Comparison of ENCODE assay signal across 7 cellular contexts in the genomic region with DNA sequence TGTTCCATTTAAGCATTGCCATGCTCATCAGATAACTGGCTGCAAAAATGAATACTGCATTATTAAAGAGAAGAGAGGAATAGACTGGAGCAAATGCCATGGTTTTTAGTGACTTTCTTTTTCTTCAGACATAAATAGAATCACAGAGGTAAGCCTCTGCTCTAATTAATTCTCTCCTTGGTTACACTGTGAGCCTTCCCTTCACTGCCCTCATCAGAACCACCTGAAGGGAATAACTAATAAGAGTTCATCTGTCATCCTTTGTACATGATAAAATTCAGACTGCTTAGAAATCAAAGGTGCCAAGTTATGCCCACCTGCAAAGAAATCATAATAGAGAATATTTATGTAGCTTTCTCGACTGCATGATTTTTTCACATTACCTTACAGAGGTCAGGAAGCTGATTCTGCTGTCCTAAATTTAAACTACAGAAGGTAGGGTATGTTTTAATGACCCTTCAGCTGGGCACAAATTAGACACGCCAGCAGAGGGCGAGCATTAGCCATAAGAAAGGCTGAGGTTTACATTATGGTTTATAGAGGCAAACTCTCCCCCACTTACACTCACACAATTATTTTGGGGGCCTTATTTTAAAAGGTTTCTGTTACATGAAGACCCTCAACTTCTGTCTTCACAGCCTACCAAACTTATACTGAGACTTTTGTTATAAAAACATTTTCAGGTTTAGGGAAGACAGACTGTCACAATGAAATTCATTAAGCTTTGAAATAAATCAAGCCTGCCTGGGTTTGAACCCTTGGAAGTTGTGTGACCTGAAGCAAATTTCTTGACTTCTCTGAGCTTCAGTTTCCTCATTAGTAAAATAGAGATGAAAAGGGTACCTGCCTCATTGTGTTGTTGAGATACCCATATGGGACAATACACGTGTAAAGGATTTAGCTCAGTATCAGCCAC. TPM values are rescaled to one million over a fixed set of nuclear protein-coding genes. Genes with fewer than 3 reads are reported as not detected.
DNase-seq lines count a peak whose midpoint lies in the region; ATAC-seq, FAIRE-seq and TF ChIP-seq lines count a peak whose summit lies in the region.

No MANE protein-coding gene starts in this region.

- H3K27me3 Mint-ChIP-seq in activated CD8-positive, alpha-beta T cell treated with anti-CD3 and anti-CD28 coated beads for 36 hours: no peaks in the 10 kb centered on the region

- TF ChIP-seq CTCF in IMR-90 (conservative IDR thresholded peaks at IDR 0.05; ENCODE audit: low read depth, low read length) (peak; percentile 34), keratinocyte (optimal IDR thresholded peaks at IDR 0.05 in 1 of 3, IDR thresholded peaks at IDR 0.05 in 1 of 3, conservative IDR thresholded peaks at IDR 0.05 in 1 of 3; ENCODE audit: extremely low read depth in 1 of 3, insufficient read depth in 2 of 3, low read length in 3 of 3) (peak; percentile 60 to 76 (median 60)), transverse colon (IDR thresholded peaks at IDR 0.05) (peak; percentile 24 to 56 (median 35))
- peak; percentile 61 for TF ChIP-seq CTCF in activated CD8-positive, alpha-beta T cell treated with anti-CD3 and anti-CD28 coated beads for 36 hours (IDR thresholded peaks at IDR 0.05)

- peaks cover 1% of the 10 kb centered on the region for H3K9me3 Mint-ChIP-seq in activated CD8-positive, alpha-beta T cell treated with anti-CD3 and anti-CD28 coated beads for 36 hours

- H2AFZ ChIP-seq in IMR-90 (replicated peaks; ENCODE audit: low read length, poor library complexity) (no peak overlapping the region), keratinocyte (ENCODE audit: control insufficient read depth, low read length) (no peak overlapping the region)

- dilution Hi-C loops in IMR-90 (cut with HindIII; ENCODE audit: low sequenced_read_pairs, unreplicated experiment): no loop called here
- dilution Hi-C loops in keratinocyte (cut with MboI; ENCODE audit: extremely low pct_ligation_motif_present, low sequenced_read_pairs): no loop called here

- no CpG with 5 or more reads among the region's 4 CpGs for WGBS in IMR-90 (ENCODE audit: extremely low coverage in 2 of 2, insufficient read length in 1 of 2), 2 experiments
- WGBS in transverse colon (ENCODE audit: low coverage in 1 of 2), 2 donors: 31 to 75% methylated on average over 1 to 4 of the region's 4 CpGs

- H2BK120ac ChIP-seq in IMR-90 (ENCODE audit: low read depth, low read length): no peak overlapping the region

- POLR2A ChIA-PET in IMR-90 (lab: Charles Lee; ENCODE audit: unreplicated experiment): no interaction called here
- POLR2A ChIA-PET in activated CD8-positive, alpha-beta T cell treated with anti-CD3 and anti-CD28 coated beads for 36 hours (lab: Charles Lee): no interaction called here

- H3K18ac ChIP-seq in IMR-90 (ENCODE audit: low read depth, low read length): no peak overlapping the region

- H3K27me3 ChIP-seq in IMR-90 (ENCODE audit: control insufficient read depth, insufficient read depth, low read length) (no peaks in the 10 kb centered on the region), keratinocyte (ENCODE audit: control insufficient read depth, extremely low read depth, insufficient read depth, low read length) (no peaks in the 10 kb centered on the region), transverse colon (no peaks in the 10 kb centered on the region)

- TF ChIP-seq RAD21 in IMR-90 (IDR thresholded peaks at IDR 0.05; ENCODE audit: low read length): peak; percentile 38

- H3K27ac ChIP-seq in IMR-90 (ENCODE audit: insufficient read depth, low read length): no peak overlapping the region
- H3K27ac ChIP-seq in keratinocyte (ENCODE audit: control insufficient read depth, insufficient read depth, low read length): no peak overlapping the region
- no peak overlapping the region for H3K27ac ChIP-seq in transverse colon

- H3K79me2 ChIP-seq in keratinocyte (ENCODE audit: control insufficient read depth, insufficient read depth, low read length): no peaks in the 10 kb centered on the region

- no peak for FAIRE-seq in keratinocyte (lab: Jason Lieb, UNC)

- intact Hi-C loops in IMR-90 (cut with micrococcal nuclease) (loop anchor here (1.0 kb wide), 1 partner anchor 1205 kb away; no protein-coding TSS in a partner anchor), transverse colon (cut with DNase I; ENCODE audit: low total_unique reads) (no loop called here)
- intact Hi-C loops in activated CD8-positive, alpha-beta T cell treated with anti-CD3 and anti-CD28 coated beads for 36 hours (cut with micrococcal nuclease): loop anchor here (5.0 kb wide), 1 partner anchor 1144 kb away; no protein-coding TSS in a partner anchor

- H3K9me1 ChIP-seq in IMR-90 (ENCODE audit: insufficient read depth, low read length) (no peaks in the 10 kb centered on the region), keratinocyte (ENCODE audit: control insufficient read depth, extremely low read depth, insufficient read depth, low read length) (no peaks in the 10 kb centered on the region)

- H3K27ac Mint-ChIP-seq in activated CD8-positive, alpha-beta T cell treated with anti-CD3 and anti-CD28 coated beads for 36 hours: no peak overlapping the region

- H3K56ac ChIP-seq in IMR-90 (ENCODE audit: extremely low read depth, insufficient read depth, low read length): no peak overlapping the region

- H4K5ac ChIP-seq in IMR-90 (ENCODE audit: low read depth, low read length): no peak overlapping the region

- no peak overlapping the region for H3K14ac ChIP-seq in IMR-90 (replicated peaks; ENCODE audit: low read depth, low read length)

- no peak for TF ChIP-seq POLR2A in IMR-90 (IDR thresholded peaks at IDR 0.05; ENCODE audit: low read depth, low read length)
- TF ChIP-seq POLR2A in transverse colon (IDR thresholded peaks at IDR 0.05): no peak

- H3K9ac ChIP-seq in IMR-90 (ENCODE audit: low read depth, low read length) (no peak overlapping the region), keratinocyte (ENCODE audit: control insufficient read depth, extremely low read depth, insufficient read depth, low read length) (no peak overlapping the region)

- H3K4me2 ChIP-seq in IMR-90 (ENCODE audit: low read depth, low read length) (no peak overlapping the region), keratinocyte (ENCODE audit: control insufficient read depth, extremely low read depth, insufficient read depth, low read depth, low read length) (no peak overlapping the region)

- no peak overlapping the region for H3K4ac ChIP-seq in IMR-90 (ENCODE audit: low read depth, low read length)

- H3K4me1 ChIP-seq in IMR-90 (ENCODE audit: control insufficient read depth, insufficient read depth, low read length) (no peaks in the 10 kb centered on the region), keratinocyte (ENCODE audit: control insufficient read depth, extremely low read depth, insufficient read depth, low read length) (no peaks in the 10 kb centered on the region), transverse colon (no peaks in the 10 kb centered on the region)

- no peaks in the 10 kb centered on the region for H3K4me1 Mint-ChIP-seq in activated CD8-positive, alpha-beta T cell treated with anti-CD3 and anti-CD28 coated beads for 36 hours (ENCODE audit: low read depth)

- no peaks in the 10 kb centered on the region for H3K36me3 Mint-ChIP-seq in activated CD8-positive, alpha-beta T cell treated with anti-CD3 and anti-CD28 coated beads for 36 hours (ENCODE audit: low read depth)

- H4K8ac ChIP-seq in IMR-90 (ENCODE audit: low read depth in 2 of 2, low read length in 2 of 2): no peak overlapping the region

- no peak overlapping the region for H3K23ac ChIP-seq in IMR-90 (ENCODE audit: low read depth, low read length)

- no peak overlapping the region for H2BK20ac ChIP-seq in IMR-90 (ENCODE audit: low read depth, low read length)

- H2AK9ac ChIP-seq in IMR-90 (replicated peaks; ENCODE audit: low read depth, low read length, poor library complexity): no peak overlapping the region

- no TSS peak for BruUV-seq in IMR-90 (replicated peaks; lab: Mats Ljungman, UMichigan)

- CTCF ChIA-PET in IMR-90 (lab: Yijun Ruan, JAX): interaction anchor here (0.9 kb wide), 1 partner anchor 9 kb away, joined by 3 read pairs; no protein-coding TSS in a partner anchor
- CTCF ChIA-PET in activated CD8-positive, alpha-beta T cell treated with anti-CD3 and anti-CD28 coated beads for 36 hours (lab: Charles Lee): interaction anchor here (0.6 to 2.0 kb wide), 4 partner anchors 9 to 1477 kb away, joined by 3 to 7 read pairs (median 4); no protein-coding TSS in a partner anchor

- no peaks in the 10 kb centered on the region for H3K79me1 ChIP-seq in IMR-90 (ENCODE audit: low read depth in 1 of 2, low read length in 2 of 2)

- H2BK5ac ChIP-seq in IMR-90 (ENCODE audit: low read depth, low read length, poor library complexity, severe bottlenecking): no peak overlapping the region

- in situ Hi-C loops in G401 (cut with HindIII; ENCODE audit: low sequenced_read_pairs): no loop called here
- in situ Hi-C loops in IMR-90 (cut with MboI; ENCODE audit: low sequenced_read_pairs): no loop called here
- in situ Hi-C loops in transverse colon (cut with MboI; ENCODE audit: low pct_ligation_motif_present in 1 of 4, low pct_unique_long_range_greater_than_20kb in 1 of 4, low sequenced_read_pairs in 3 of 4): no loop called here

- no peak overlapping the region for H3K4me3 Mint-ChIP-seq in activated CD8-positive, alpha-beta T cell treated with anti-CD3 and anti-CD28 coated beads for 36 hours

- H4K20me1 ChIP-seq in IMR-90 (ENCODE audit: insufficient read depth, low read length) (no peaks in the 10 kb centered on the region), keratinocyte (ENCODE audit: control insufficient read depth, extremely low read depth, insufficient read depth, low read length) (no peaks in the 10 kb centered on the region)

- no peak overlapping the region for H2BK15ac ChIP-seq in IMR-90 (ENCODE audit: low read depth, low read length)

- DNase-seq in G401 (ENCODE audit: low spot score) (peak; percentile 78), IMR-90 (no peak), keratinocyte (ENCODE audit: low read depth, low spot score) (no peak), transverse colon (peak; percentile 25), activated gamma-delta T cell treated with Interleukin-2 at 50 U/mL for 16 hours (no peak), germinal center (ENCODE audit: low spot score) (no peak)
- peak; percentile 55 for DNase-seq in activated CD8-positive, alpha-beta T cell treated with anti-CD3 and anti-CD28 coated beads for 36 hours

- ATAC-seq in IMR-90 (ENCODE audit: low read depth): no peak
- ATAC-seq in activated CD8-positive, alpha-beta T cell treated with anti-CD3 and anti-CD28 coated beads for 36 hours: no peak

- H4K91ac ChIP-seq in IMR-90 (ENCODE audit: insufficient read depth, low read depth, low read length): no peak overlapping the region

- no peak for TF ChIP-seq EP300 in transverse colon (IDR thresholded peaks at IDR 0.05; ENCODE audit: low read depth)

- H3K9me3 ChIP-seq in IMR-90 (ENCODE audit: control insufficient read depth, insufficient read depth, low read length) (no peaks in the 10 kb centered on the region), keratinocyte (ENCODE audit: control insufficient read depth, low read depth, low read length) (no peaks in the 10 kb centered on the region), transverse colon (no peaks in the 10 kb centered on the region)

- H3K4me3 ChIP-seq in IMR-90 (ENCODE audit: insufficient read depth, low read depth, low read length) (no peak overlapping the region), keratinocyte (ENCODE audit: control insufficient read depth in 2 of 3, extremely low read depth in 1 of 3, insufficient read depth in 2 of 3, low read depth in 1 of 3, low read length in 3 of 3) (no peak overlapping the region), transverse colon (no peak overlapping the region)

- no peak overlapping the region for H2AK5ac ChIP-seq in IMR-90 (ENCODE audit: low read depth, low read length)

- H3K36me3 ChIP-seq in IMR-90 (ENCODE audit: control insufficient read depth, insufficient read depth, low read length) (no peaks in the 10 kb centered on the region), keratinocyte (ENCODE audit: control insufficient read depth in 2 of 2, extremely low read depth in 1 of 2, insufficient read depth in 2 of 2, low read length in 2 of 2) (no peaks in the 10 kb centered on the region), transverse colon (no peaks in the 10 kb centered on the region)

RNA-seq across cellular contexts. Expression of a gene that starts 15.3 kb away (rescaled TPM):
- total RNA-seq in G401 (2014; rRNA removed; shearing (Covaris generic)): not detected in 2 replicates
- not detected in 2 replicates for total RNA-seq in IMR-90 (2012; rRNA removed)
- polyA plus RNA-seq in IMR-90 (2012; rRNA removed): not detected in 2 replicates
- polyA plus RNA-seq in IMR-90 (2012; cell fraction: cytosol; rRNA removed): not detected in 2 replicates
- polyA plus RNA-seq in IMR-90 (2012; cell fraction: nucleus; rRNA removed; ENCODE audit: low replicate concordance): not detected in 2 replicates
- total RNA-seq in activated CD8-positive, alpha-beta T cell treated with anti-CD3 and anti-CD28 coated beads for 36 hours: not detected
- 0.04 TPM in 1 of 3 replicates, not detected in the others for polyA plus RNA-seq in keratinocyte
- polyA plus RNA-seq in keratinocyte (2011; ENCODE audit: low read depth): 0.15 TPM
- polyA plus RNA-seq in keratinocyte (2011; cell fraction: cytosol; rRNA removed): not detected in 2 replicates
- not detected in 2 replicates for polyA plus RNA-seq in keratinocyte (2011; cell fraction: nucleus; rRNA removed)
- not detected in 2 replicates for polyA plus RNA-seq in keratinocyte (2012; ENCODE audit: low replicate concordance)
- not detected in 3 replicates for polyA minus RNA-seq in keratinocyte
- not detected for polyA minus RNA-seq in keratinocyte (2011; cell fraction: cytosol; rRNA and poly(A)+ RNA removed)
- polyA minus RNA-seq in keratinocyte (2011; cell fraction: nucleus; rRNA and poly(A)+ RNA removed): not detected in 2 replicates
- under 1 TPM in 3 of 4 donors, not detected in 1; 0.32 to 0.41 (median 0.40) TPM for total RNA-seq in transverse colon

Comparison
In these comparisons a context has a peak if more than half of its experiments do, and no peak if none do; other contexts are left out.
1. DNase-seq: peak in G401 (single experiment), activated CD8-positive, alpha-beta T cell treated with anti-CD3 and anti-CD28 coated beads for 36 hours (single experiment) and transverse colon (single experiment); none in IMR-90 (single experiment), keratinocyte (single experiment), activated gamma-delta T cell treated with Interleukin-2 at 50 U/mL for 16 hours (single experiment) and germinal center (single experiment).
2. Peak in every context shown above with its lines, with median percentiles within 50 percentile points of each other: CTCF ChIP-seq.